In genomic region chrX:123256378-123256777, GRCh38 we compare ENCODE assay signal across 22 cellular contexts.
DNase-seq lines count a peak whose midpoint lies in the region; ATAC-seq and TF ChIP-seq lines count a peak whose summit lies in the region.
"Had no signal": no experiment of that assay in that cellular context is flagged by ENCODE, and none has a peak within 500 bp of the region (broad histone marks: within the 10 kb centered on the region; RNA-seq: fewer than 3 reads in every experiment).

No MANE protein-coding gene starts in this region.

- peak; percentile 7 for DNase-seq in GM13976 (ENCODE audit: low spot score)
- DNase-seq in cerebellum (ENCODE audit: low spot score), result no peak
- DNase-seq in osteocyte (ENCODE audit: extremely low spot score, unreplicated experiment), result no peak
- no peak for DNase-seq in DMS153 treated with DMSO at 0.1 percent for 48 hours (lab: John Stamatoyannopoulos, UW; ENCODE audit: unreplicated experiment)
- no peak for DNase-seq in activated CD4-positive, alpha-beta T cell treated with anti-CD3 and anti-CD28 coated beads for 4 hours
- DNase-seq: activated CD4-positive, alpha-beta T cell treated with anti-CD3 and anti-CD28 coated beads for 1 hour; activated naive CD8-positive, alpha-beta T cell treated with anti-CD3 and anti-CD28 coated beads, Interleukin-2, amount 10 ng/mL, durations not matched to agents 7 days and 5 days; Caco-2; KBM-7; mucosa of descending colon; NCI-H187 treated with DMSO at 0.1 percent for 48 hours; RPMI8226; small intestine; stimulated activated CD4-positive, alpha-beta T cell treated with anti-CD3 and anti-CD28 coated beads, Interleukin-4, amount 100 ng/mL, for 1 hour; stomach; trophoblast cell had no signal

- no peaks in the 10 kb centered on the region for H3K36me3 Mint-ChIP-seq in osteocyte (ENCODE audit: unreplicated experiment)
- H3K36me3 Mint-ChIP-seq: activated naive CD8-positive, alpha-beta T cell treated with anti-CD3 and anti-CD28 coated beads, Interleukin-2, amount 10 ng/mL, durations not matched to agents 7 days and 5 days had no signal

- peaks cover 37% of the 10 kb centered on the region for H3K9me3 Mint-ChIP-seq in osteocyte (ENCODE audit: unreplicated experiment)
- H3K9me3 Mint-ChIP-seq: activated T-helper 17 cell treated with anti-CD3 and anti-CD28 coated beads, Interleukin-2, amount 50 U/mL, for 72 hours had no signal

- TF ChIP-seq CTCF in GM13976 (IDR thresholded peaks at IDR 0.05; ENCODE audit: borderline replicate concordance, control extremely low read depth, extremely low read depth, insufficient read depth, missing control alignments), result no peak
- no peak for TF ChIP-seq CTCF in osteocyte (IDR thresholded peaks at IDR 0.05)

- ATAC-seq in GM19025 (IDR thresholded peaks at IDR 0.05; ENCODE audit: low read depth, unreplicated experiment), result peak; percentile 92
- ATAC-seq in HG02588 (IDR thresholded peaks at IDR 0.05; ENCODE audit: unreplicated experiment), result peak; percentile 92
- peak; percentile 74 for ATAC-seq in HG03520 (IDR thresholded peaks at IDR 0.05; ENCODE audit: unreplicated experiment)
- ATAC-seq: A549; activated T-helper 17 cell treated with anti-CD3 and anti-CD28 coated beads, Interleukin-2, amount 50 U/mL, for 72 hours; mucosa of descending colon had no signal

- in situ Hi-C loops in GM13976 (cut with MboI; ENCODE audit: low sequenced_read_pairs, unreplicated experiment), result no loop called here

- H3K4me1 Mint-ChIP-seq in osteocyte (ENCODE audit: unreplicated experiment), result no peaks in the 10 kb centered on the region
- H3K4me1 Mint-ChIP-seq: activated naive CD8-positive, alpha-beta T cell treated with anti-CD3 and anti-CD28 coated beads, Interleukin-2, amount 10 ng/mL, durations not matched to agents 7 days and 5 days; activated T-helper 17 cell treated with anti-CD3 and anti-CD28 coated beads, Interleukin-2, amount 50 U/mL, for 72 hours had no signal

- H3K27me3 Mint-ChIP-seq in osteocyte (ENCODE audit: unreplicated experiment), result no peaks in the 10 kb centered on the region
- H3K27me3 Mint-ChIP-seq: activated naive CD8-positive, alpha-beta T cell treated with anti-CD3 and anti-CD28 coated beads, Interleukin-2, amount 10 ng/mL, durations not matched to agents 7 days and 5 days had no signal

- H3K4me3 Mint-ChIP-seq in osteocyte (ENCODE audit: unreplicated experiment), result no peak overlapping the region
- H3K4me3 Mint-ChIP-seq: activated naive CD8-positive, alpha-beta T cell treated with anti-CD3 and anti-CD28 coated beads, Interleukin-2, amount 10 ng/mL, durations not matched to agents 7 days and 5 days; activated T-helper 17 cell treated with anti-CD3 and anti-CD28 coated beads, Interleukin-2, amount 50 U/mL, for 72 hours; brain had no signal

- H3K27ac Mint-ChIP-seq in osteocyte (ENCODE audit: unreplicated experiment), result no peak overlapping the region
- H3K27ac Mint-ChIP-seq: activated naive CD8-positive, alpha-beta T cell treated with anti-CD3 and anti-CD28 coated beads, Interleukin-2, amount 10 ng/mL, durations not matched to agents 7 days and 5 days; activated T-helper 17 cell treated with anti-CD3 and anti-CD28 coated beads, Interleukin-2, amount 50 U/mL, for 72 hours; brain had no signal
